Comparison of ENCODE assay signal across 14 cellular contexts in the genomic region with DNA sequence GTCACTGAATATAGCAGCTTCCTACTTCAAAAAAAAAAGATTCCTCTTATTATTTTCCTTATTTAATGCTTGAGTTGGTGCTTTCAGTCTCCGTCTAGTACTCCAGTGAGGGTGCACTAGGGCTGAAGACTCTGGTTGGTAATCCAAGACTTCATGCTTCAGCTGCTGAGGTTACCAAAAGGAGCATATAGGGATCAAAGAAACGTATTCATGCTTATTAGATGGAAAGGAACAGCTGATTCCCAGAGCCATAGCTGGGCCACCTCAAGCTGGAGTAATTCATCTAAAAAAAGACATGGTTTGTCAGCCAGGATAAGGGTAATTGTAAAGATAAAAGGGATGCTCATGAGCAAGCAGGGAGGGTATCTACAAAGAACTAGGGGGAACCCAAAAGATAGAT.
"Had no signal": no experiment of that assay in that cellular context is flagged by ENCODE, and none has a peak within 500 bp of the region (broad histone marks: within the 10 kb centered on the region; RNA-seq: fewer than 3 reads in every experiment).

No MANE protein-coding gene starts in this region.

- H3K27me3 ChIP-seq: adrenal gland, body of pancreas, colonic mucosa, ovary, right lobe of liver had no signal

- H3K36me3 ChIP-seq: adrenal gland, colonic mucosa, left ventricle myocardium inferior, ovary, right lobe of liver, WERI-Rb-1 had no signal

- H3K4me3 ChIP-seq: adrenal gland, body of pancreas, colonic mucosa, left ventricle myocardium inferior, ovary, right lobe of liver had no signal

- DNase-seq: activated CD4-positive, alpha-beta T cell treated with anti-CD3 and anti-CD28 coated beads, Interleukin-2, amount 50 U/mL, for 48 hours; activated gamma-delta T cell treated with Interleukin-2 at 50 U/mL for 16 hours; adrenal gland; body of pancreas; central memory CD4-positive, alpha-beta T cell; colonic mucosa; foreskin melanocyte; left ventricle myocardium inferior; naive B cell; ovary; right lobe of liver; stimulated activated naive CD4-positive, alpha-beta T cell; T-helper 17 cell; WERI-Rb-1 had no signal

- H3K9me3 ChIP-seq: adrenal gland, body of pancreas, colonic mucosa, left ventricle myocardium inferior, ovary, right lobe of liver had no signal

- H3K4me1 ChIP-seq: adrenal gland, body of pancreas, colonic mucosa, left ventricle myocardium inferior, right lobe of liver had no signal

- H3K27ac ChIP-seq: adrenal gland, body of pancreas, colonic mucosa, left ventricle myocardium inferior, ovary, right lobe of liver, WERI-Rb-1 had no signal
